20 cellular contexts compared by ENCODE assay signal in the genomic region with DNA sequence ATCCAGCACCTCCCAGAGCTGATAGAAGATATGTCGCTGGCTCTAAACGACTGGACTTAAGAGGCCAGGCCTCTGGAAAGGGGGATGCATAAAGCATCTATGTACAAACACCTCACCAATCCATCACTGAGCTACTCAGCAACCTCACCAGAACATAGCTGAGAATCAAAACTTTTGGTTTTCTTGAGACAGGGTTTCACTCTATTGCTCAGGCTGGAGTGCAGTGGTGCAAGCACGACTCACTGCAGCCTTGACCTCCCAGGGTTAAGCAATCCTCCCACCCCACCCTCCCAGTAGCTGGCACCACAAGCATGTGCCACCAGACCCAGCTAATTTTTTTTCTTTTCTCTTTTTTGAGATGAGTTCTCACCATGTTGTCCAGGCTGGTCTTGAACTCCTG.
DNase-seq lines count a peak whose midpoint lies in the region; ATAC-seq, FAIRE-seq and TF ChIP-seq lines count a peak whose summit lies in the region.
"Had no signal": no experiment of that assay in that cellular context is flagged by ENCODE, and none has a peak within 500 bp of the region (broad histone marks: within the 10 kb centered on the region; RNA-seq: fewer than 3 reads in every experiment).

No MANE protein-coding gene starts in this region.

- no peak overlapping the region for H3K23ac ChIP-seq in mesenchymal stem cell (ENCODE audit: low read length in 2 of 2)

- H3K36me3 Mint-ChIP-seq in IgD-negative memory B cell: no peaks in the 10 kb centered on the region
- H3K36me3 Mint-ChIP-seq: natural killer cell treated with Interleukin-12 subunit alpha and Interleukin-12 subunit beta and Interleukin-15 and Interleukin-18, amount 100 ng/mL, for 72 hours had no signal

- no peak overlapping the region for H2BK5ac ChIP-seq in mesenchymal stem cell (ENCODE audit: low read depth, low read length, poor library complexity, severe bottlenecking)

- no peak overlapping the region for H3K4me2 ChIP-seq in mesenchymal stem cell (ENCODE audit: low read length, poor library complexity, severe bottlenecking)

- H2BK120ac ChIP-seq in mesenchymal stem cell (ENCODE audit: low read depth, low read length): no peak overlapping the region

- H3K4ac ChIP-seq in mesenchymal stem cell (ENCODE audit: low read depth in 1 of 2, low read length in 2 of 2): no peak overlapping the region

- H3K9ac ChIP-seq in adipocyte (ENCODE audit: low read length) (no peak overlapping the region), mesenchymal stem cell (ENCODE audit: low read length) (no peak overlapping the region)

- no peak overlapping the region for H3K14ac ChIP-seq in mesenchymal stem cell (ENCODE audit: low read length in 2 of 2)

- no peaks in the 10 kb centered on the region for H3K9me3 Mint-ChIP-seq in IgD-negative memory B cell
- H3K9me3 Mint-ChIP-seq: natural killer cell treated with Interleukin-12 subunit alpha and Interleukin-12 subunit beta and Interleukin-15 and Interleukin-18, amount 100 ng/mL, for 72 hours had no signal

- no peak overlapping the region for H2AFZ ChIP-seq in mesenchymal stem cell (ENCODE audit: low read depth, low read length)

- no peak overlapping the region for H3K4me3 ChIP-seq in adipocyte (ENCODE audit: low read length)
- no peak overlapping the region for H3K4me3 ChIP-seq in mesenchymal stem cell (ENCODE audit: insufficient read depth in 1 of 2, low read depth in 1 of 2, low read length in 2 of 2)
- H3K4me3 ChIP-seq in coronary artery: no peak overlapping the region
- H3K4me3 ChIP-seq: adrenal gland, SJSA1, thoracic aorta had no signal

- H3K27ac ChIP-seq in mesenchymal stem cell (ENCODE audit: low read length, poor library complexity, severe bottlenecking) (no peak overlapping the region), coronary artery (no peak overlapping the region)
- H3K27ac ChIP-seq: adrenal gland, SJSA1, thoracic aorta had no signal

- no peak for TF ChIP-seq CTCF in coronary artery (IDR thresholded peaks at IDR 0.05)

- peak; percentile 78 for FAIRE-seq in GM12891 (lab: Jason Lieb, UNC)

- H3K4me3 Mint-ChIP-seq in IgD-negative memory B cell: peak overlapping the region in 1 of 4 donors; percentile 10
- H3K4me3 Mint-ChIP-seq: memory B cell, WTC11 had no signal

- peaks cover 28 to 49% (median 37%) of the 10 kb centered on the region in 3 donors for H3K4me1 Mint-ChIP-seq in IgD-negative memory B cell

- H3K18ac ChIP-seq in mesenchymal stem cell (ENCODE audit: low read depth in 1 of 2, low read length in 2 of 2): peak overlapping the region in 1 of 2 experiments; percentile 48

- DNase-seq in GM12891 (ENCODE audit: insufficient read length, low spot score) (no peak), adipocyte (ENCODE audit: low read depth) (peak; percentile 21), mesenchymal stem cell (peak; percentile 50), NCI-H146 (lab: John Stamatoyannopoulos, UW) (no peak), coronary artery (ENCODE audit: low spot score) (no peak)
- no peak for DNase-seq in activated effector memory CD4-positive, alpha-beta T cell treated with Interleukin-2 at 50 U/mL for 16 hours
- DNase-seq: activated effector memory CD4-positive, alpha-beta T cell treated with anti-CD3 and anti-CD28 coated beads, Interleukin-2, amount 50 U/mL, for 16 hours; adrenal gland; central memory CD4-positive, alpha-beta T cell; COR-L47; islet precursor cell; NCI-H2081 treated with DMSO at 0.1 percent for 48 hours; stimulated activated CD8-positive, alpha-beta memory T cell treated with anti-CD3 and anti-CD28 coated beads, Interleukin-4, amount 100 ng/mL, for 48 hours had no signal

- H2BK12ac ChIP-seq in mesenchymal stem cell (ENCODE audit: low read length in 2 of 2): no peak overlapping the region

- H2AK5ac ChIP-seq in mesenchymal stem cell (ENCODE audit: low read length, severe bottlenecking): no peak overlapping the region

- H3K27me3 Mint-ChIP-seq in IgD-negative memory B cell: no peaks in the 10 kb centered on the region
- H3K27me3 Mint-ChIP-seq: memory B cell had no signal

- no peaks in the 10 kb centered on the region for H3K36me3 ChIP-seq in adipocyte (ENCODE audit: control insufficient read depth, insufficient read depth, low read length, severe bottlenecking)
- H3K36me3 ChIP-seq in mesenchymal stem cell (ENCODE audit: control insufficient read depth in 1 of 2, insufficient read depth in 2 of 2, low read depth in 1 of 2, low read length in 2 of 2): no peaks in the 10 kb centered on the region
- H3K36me3 ChIP-seq: adrenal gland, SJSA1, thoracic aorta had no signal

- no peak for TF ChIP-seq POLR2A in GM12891 (IDR thresholded peaks at IDR 0.05; ENCODE audit: low read depth, low read length)

- WGBS in mesenchymal stem cell: 43% methylated on average over 3 of the region's 3 CpGs

- ATAC-seq in GM18873 (IDR thresholded peaks at IDR 0.05; ENCODE audit: low FRiP score, unreplicated experiment): no peak
- ATAC-seq: WTC11 had no signal

- H3K79me1 ChIP-seq in mesenchymal stem cell (replicated peaks; ENCODE audit: low read length, poor library complexity, severe bottlenecking): no peaks in the 10 kb centered on the region

- H4K8ac ChIP-seq in mesenchymal stem cell (ENCODE audit: low read length): no peak overlapping the region

- H3K4me1 ChIP-seq in adipocyte (ENCODE audit: control insufficient read depth, insufficient read depth, low read length) (peaks cover 3% of the 10 kb centered on the region), mesenchymal stem cell (ENCODE audit: control insufficient read depth, insufficient read depth, low read depth, low read length) (peaks cover 5% of the 10 kb centered on the region)
- H3K4me1 ChIP-seq: adrenal gland, SJSA1 had no signal

- no peak overlapping the region for H2BK15ac ChIP-seq in mesenchymal stem cell (ENCODE audit: low read depth, poor library complexity, severe bottlenecking)

- H3K27ac Mint-ChIP-seq in IgD-negative memory B cell: peak overlapping the region in 2 of 3 donors; percentile 14 to 83
- H3K27ac Mint-ChIP-seq: natural killer cell treated with Interleukin-12 subunit alpha and Interleukin-12 subunit beta and Interleukin-15 and Interleukin-18, amount 100 ng/mL, for 72 hours had no signal

- peaks cover 13% of the 10 kb centered on the region for H3K27me3 ChIP-seq in adipocyte (replicated peaks; ENCODE audit: control insufficient read depth, insufficient read depth, low read length)
- no peaks in the 10 kb centered on the region for H3K27me3 ChIP-seq in mesenchymal stem cell (ENCODE audit: control insufficient read depth in 1 of 2, insufficient read depth in 1 of 2, low read length in 2 of 2)
- H3K27me3 ChIP-seq: adrenal gland, SJSA1 had no signal

- H4K91ac ChIP-seq in mesenchymal stem cell (ENCODE audit: low read length): no peak overlapping the region

- H3K9me3 ChIP-seq in adipocyte (ENCODE audit: control insufficient read depth, low read length) (no peaks in the 10 kb centered on the region), mesenchymal stem cell (ENCODE audit: control insufficient read depth, low read length) (no peaks in the 10 kb centered on the region)
- H3K9me3 ChIP-seq: adrenal gland, SJSA1, thoracic aorta had no signal

TF ChIP-seq in GM12891, 5 proteins besides CTCF, POLR2A, EP300 and RAD21:
- TF ChIP-seq PAX5 (IDR thresholded peaks at IDR 0.05; ENCODE audit: insufficient read depth, low read length, severe bottlenecking): no peak
- TF ChIP-seq POLR2AphosphoS5 (IDR thresholded peaks at IDR 0.05; ENCODE audit: low read depth, low read length): no peak
- TF ChIP-seq POU2F2 (IDR thresholded peaks at IDR 0.05; ENCODE audit: low read depth, low read length): no peak
- TF ChIP-seq SPI1 (IDR thresholded peaks at IDR 0.05; ENCODE audit: low read depth, low read length): no peak
- no peak for TF ChIP-seq TAF1 (IDR thresholded peaks at IDR 0.05; ENCODE audit: low read depth, low read length)

Comparison
In these comparisons a context has a peak if more than half of its experiments do, and no peak if none do; other contexts are left out.
1. DNase-seq: peak in adipocyte (single experiment) and mesenchymal stem cell (single experiment); none in GM12891 (single experiment), NCI-H146 (single experiment), activated effector memory CD4-positive, alpha-beta T cell treated with Interleukin-2 at 50 U/mL for 16 hours (single experiment) and coronary artery (single experiment).